In the genomic region with DNA sequence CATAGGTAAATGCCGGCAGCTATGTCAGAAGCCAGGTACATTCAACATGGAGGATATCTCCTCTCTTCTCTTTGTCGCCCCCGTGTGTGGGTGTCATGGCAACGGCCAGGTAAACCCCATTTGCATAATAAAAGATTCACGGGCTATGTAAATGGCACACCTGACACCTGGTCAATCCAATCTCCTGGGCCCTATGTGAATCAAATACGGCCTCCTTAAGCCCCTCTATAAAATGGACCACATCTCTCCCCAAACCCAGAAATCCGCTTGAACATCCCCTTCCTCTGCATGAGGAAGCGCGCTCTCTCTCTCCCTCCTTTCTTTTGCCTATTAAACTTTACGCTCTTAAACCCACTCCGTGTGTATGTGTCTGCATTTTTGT, we compare ENCODE assay signal across 36 cellular contexts.
DNase-seq lines count a peak whose midpoint lies in the region; ATAC-seq and TF ChIP-seq lines count a peak whose summit lies in the region.
"Had no signal": no experiment of that assay in that cellular context is flagged by ENCODE, and none has a peak within 500 bp of the region (broad histone marks: within the 10 kb centered on the region; RNA-seq: fewer than 3 reads in every experiment).

No MANE protein-coding gene starts in this region.

- H3K4me3 ChIP-seq in GM23338 (no peak overlapping the region), iPS DF 6.9 (ENCODE audit: low read length) (no peak overlapping the region), trophoblast cell (ENCODE audit: low read depth, low read length) (no peak overlapping the region)
- H3K4me3 ChIP-seq: esophagus squamous epithelium, GM12878, heart left ventricle, pancreas, SJSA1, smooth muscle cell, thoracic aorta, uterus had no signal

- no peak overlapping the region for H3K23ac ChIP-seq in trophoblast cell (ENCODE audit: low read length)

- no peaks in the 10 kb centered on the region for H3K9me3 Mint-ChIP-seq in GM23338
- H3K9me3 Mint-ChIP-seq: activated naive CD4-positive, alpha-beta T cell treated with anti-CD3 and anti-CD28 coated beads, Interleukin-2, amount 50 U/mL, for 24 hours; CD4-positive, alpha-beta T cell had no signal

- H2BK12ac ChIP-seq in trophoblast cell (ENCODE audit: low read length) = no peak overlapping the region

- peaks cover 28% of the 10 kb centered on the region for H3K4me1 Mint-ChIP-seq in GM23338
- H3K4me1 Mint-ChIP-seq: activated naive CD4-positive, alpha-beta T cell treated with anti-CD3 and anti-CD28 coated beads, Interleukin-2, amount 50 U/mL, for 24 hours had no signal

- H3K9me3 ChIP-seq in iPS DF 6.9 (ENCODE audit: control insufficient read depth, insufficient read depth, low read length) (no peaks in the 10 kb centered on the region), trophoblast cell (ENCODE audit: insufficient read depth, low read depth, low read length) (no peaks in the 10 kb centered on the region)
- H3K9me3 ChIP-seq: esophagus squamous epithelium, heart left ventricle, pancreas, SJSA1, thoracic aorta, uterus had no signal

- ATAC-seq in GM23338 (peak; percentile 97), GM19035 (IDR thresholded peaks at IDR 0.05; ENCODE audit: unreplicated experiment) (no peak)
- ATAC-seq: foreskin keratinocyte, GM12878, heart left ventricle, left lobe of liver, pancreas had no signal

- no peak overlapping the region for H2AFZ ChIP-seq in GM23338
- H2AFZ ChIP-seq in trophoblast cell (ENCODE audit: insufficient read depth, low read length, poor library complexity) = no peak overlapping the region

- DNase-seq in GM23338 (ENCODE audit: low spot score) = peak; percentile 98
- DNase-seq in NCI-H69 (lab: John Stamatoyannopoulos, UW) = peak; percentile 49
- peak; percentile 82 for DNase-seq in iPS DF 6.9 (ENCODE audit: low read depth, low spot score)
- DNase-seq in trophoblast cell = no peak
- no peak for DNase-seq in putamen (ENCODE audit: low spot score)
- no peak for DNase-seq in stimulated activated CD4-positive, alpha-beta T cell treated with anti-CD3 and anti-CD28 coated beads, Interleukin-4, amount 100 ng/mL, for 4 hours
- DNase-seq: activated CD4-positive, alpha-beta T cell treated with anti-CD3 and anti-CD28 coated beads for 48 hours; AML-193; amniotic stem cell; brain microvascular endothelial cell; CD4-positive, alpha-beta T cell; esophagus squamous epithelium; foreskin keratinocyte; heart left ventricle; mesenchymal stem cell; NCI-H1048; NCI-H187 treated with DMSO at 0.1 percent for 48 hours; NCI-H2227 treated with DMSO at 0.1 percent for 48 hours; NCI-H82; OCI-M1; pancreas; T1000; uterus had no signal

- H2BK5ac ChIP-seq in trophoblast cell (ENCODE audit: low read depth, low read length, poor library complexity) = no peak overlapping the region

- H4K20me1 ChIP-seq in GM23338 (replicated peaks; ENCODE audit: insufficient read depth) = no peaks in the 10 kb centered on the region

- H3K9ac ChIP-seq in trophoblast cell (ENCODE audit: low read length) = no peak overlapping the region

- H2AK5ac ChIP-seq in trophoblast cell (ENCODE audit: low read length) = no peak overlapping the region

- H2BK120ac ChIP-seq in trophoblast cell (ENCODE audit: insufficient read depth, low read length, poor library complexity) = no peak overlapping the region

- H3K4me2 ChIP-seq in GM23338 (0 out of 2 replicates have a peak overlapping the region, but pooled peaks have one; percentile 12), trophoblast cell (ENCODE audit: low read length) (no peak overlapping the region)
- H3K4me2 ChIP-seq: smooth muscle cell had no signal

- H3K27me3 ChIP-seq in GM23338 (ENCODE audit: insufficient read depth) (no peaks in the 10 kb centered on the region), iPS DF 6.9 (ENCODE audit: control insufficient read depth, insufficient read depth, low read length) (no peaks in the 10 kb centered on the region), trophoblast cell (ENCODE audit: insufficient read depth, low read length) (no peaks in the 10 kb centered on the region)
- H3K27me3 ChIP-seq: brain microvascular endothelial cell, esophagus squamous epithelium, foreskin keratinocyte, heart left ventricle, pancreas, SJSA1, uterus had no signal

- peaks cover 1% of the 10 kb centered on the region for H3K27me3 Mint-ChIP-seq in GM23338 (ENCODE audit: insufficient read depth, low read depth, poor library complexity)
- H3K27me3 Mint-ChIP-seq: activated naive CD4-positive, alpha-beta T cell treated with anti-CD3 and anti-CD28 coated beads, Interleukin-2, amount 50 U/mL, for 24 hours; CD4-positive, alpha-beta T cell; stimulated activated naive CD8-positive, alpha-beta T cell treated with anti-CD3 and anti-CD28 coated beads, Interleukin-15, Interleukin-2, amounts not matched to agents 100 ng/mL and 50 ng/mL, for 24 hours had no signal

- TF ChIP-seq CTCF in C4-2B (conservative IDR thresholded peaks at IDR 0.05) (peak; percentile 18), GM23338 (conservative IDR thresholded peaks at IDR 0.05; ENCODE audit: low read depth in 2 of 2) (peak in 1 of 2 experiments; percentile 38; a peak in 2 of 4 replicates)

- no peaks in the 10 kb centered on the region for H3K9me2 ChIP-seq in GM23338 (ENCODE audit: insufficient read depth)

- H3K4me1 ChIP-seq in GM23338 (ENCODE audit: insufficient read depth) (peaks cover 24% of the 10 kb centered on the region), iPS DF 6.9 (ENCODE audit: control insufficient read depth, insufficient read depth, low read length) (peaks cover 3% of the 10 kb centered on the region; the same call in 1 of the 2 replicates), trophoblast cell (ENCODE audit: control insufficient read depth in 1 of 2, insufficient read depth in 2 of 2, low read length in 2 of 2) (no peaks in the 10 kb centered on the region)
- H3K4me1 ChIP-seq: esophagus squamous epithelium, foreskin keratinocyte, heart left ventricle, pancreas, SJSA1, uterus had no signal

- H4K8ac ChIP-seq in trophoblast cell (ENCODE audit: low read depth, low read length) = no peak overlapping the region

- H3K79me2 ChIP-seq in GM23338 (replicated peaks; ENCODE audit: insufficient read depth) (no peaks in the 10 kb centered on the region), trophoblast cell (ENCODE audit: control insufficient read depth, insufficient read depth, low read length, poor library complexity) (no peaks in the 10 kb centered on the region)

- no peak overlapping the region for H4K91ac ChIP-seq in trophoblast cell (ENCODE audit: low read depth, low read length)

- H3K36me3 ChIP-seq in GM23338 (ENCODE audit: insufficient read depth) = no peaks in the 10 kb centered on the region
- H3K36me3 ChIP-seq in iPS DF 6.9 (ENCODE audit: control insufficient read depth, insufficient read depth, low read length) = no peaks in the 10 kb centered on the region
- H3K36me3 ChIP-seq in trophoblast cell (ENCODE audit: control insufficient read depth in 1 of 2, insufficient read depth in 2 of 2, low read length in 2 of 2) = no peaks in the 10 kb centered on the region
- H3K36me3 ChIP-seq: brain microvascular endothelial cell, esophagus squamous epithelium, heart left ventricle, pancreas, SJSA1, thoracic aorta, uterus had no signal

- H4K12ac ChIP-seq in trophoblast cell (ENCODE audit: low read depth, low read length) = no peak overlapping the region

- no peaks in the 10 kb centered on the region for H3F3A ChIP-seq in GM23338 (replicated peaks; ENCODE audit: low read depth)

- peak overlapping the region; percentile 90 for H3K27ac Mint-ChIP-seq in GM23338
- H3K27ac Mint-ChIP-seq: activated naive CD4-positive, alpha-beta T cell treated with anti-CD3 and anti-CD28 coated beads, Interleukin-2, amount 50 U/mL, for 24 hours; activated T-helper 2 cell treated with anti-CD3 and anti-CD28 coated beads, Interferon-gamma antibody, Interleukin-2, Interleukin-4, amounts not matched to agents 10 μg/mL and 5 μg/mL and 100 μg/mL, durations not matched to agents 14 hours and 24 hours and 36 hours; CD4-positive, alpha-beta T cell; stimulated activated naive CD8-positive, alpha-beta T cell treated with anti-CD3 and anti-CD28 coated beads, Interleukin-15, Interleukin-2, amounts not matched to agents 100 ng/mL and 50 ng/mL, for 24 hours had no signal

- no peak overlapping the region for H3K4ac ChIP-seq in trophoblast cell (ENCODE audit: low read depth, low read length)

- no peaks in the 10 kb centered on the region; the same call in 2 of the 3 replicates for H3K36me3 Mint-ChIP-seq in GM23338 (ENCODE audit: low read depth)
- H3K36me3 Mint-ChIP-seq: activated naive CD4-positive, alpha-beta T cell treated with anti-CD3 and anti-CD28 coated beads, Interleukin-2, amount 50 U/mL, for 24 hours had no signal

- no peak overlapping the region; the same call in 2 of the 3 replicates for H3K4me3 Mint-ChIP-seq in GM23338
- H3K4me3 Mint-ChIP-seq: activated naive CD4-positive, alpha-beta T cell treated with anti-CD3 and anti-CD28 coated beads, Interleukin-2, amount 50 U/mL, for 24 hours; CD4-positive, alpha-beta T cell; neural crest cell; stimulated activated naive CD8-positive, alpha-beta T cell treated with anti-CD3 and anti-CD28 coated beads, Interleukin-15, Interleukin-2, amounts not matched to agents 100 ng/mL and 50 ng/mL, for 24 hours had no signal

- H3K18ac ChIP-seq in trophoblast cell (ENCODE audit: low read length) = no peak overlapping the region

- no CpG with 5 or more reads among the region's 11 CpGs for WGBS in iPS DF 6.9 (ENCODE audit: insufficient coverage, insufficient read length)
- WGBS in trophoblast cell (ENCODE audit: extremely low coverage, insufficient coverage, insufficient read length) = no CpG with 5 or more reads among the region's 11 CpGs

- H3K79me1 ChIP-seq in trophoblast cell (ENCODE audit: low read length) = no peaks in the 10 kb centered on the region

- H3K27ac ChIP-seq in C4-2B (no peak overlapping the region), GM23338 (ENCODE audit: low read depth) (peak overlapping the region; percentile 89), iPS DF 6.9 (ENCODE audit: low read length) (no peak overlapping the region), trophoblast cell (ENCODE audit: low read depth, low read length) (no peak overlapping the region)
- H3K27ac ChIP-seq: brain microvascular endothelial cell, esophagus squamous epithelium, foreskin keratinocyte, heart left ventricle, pancreas, RWPE1, SJSA1, thoracic aorta, uterus, VCaP had no signal

- H3K14ac ChIP-seq in trophoblast cell (ENCODE audit: low read length) = no peak overlapping the region

TF ChIP-seq in GM23338, 12 proteins besides CTCF, POLR2A, EP300 and RAD21 (continues in another document):
- TF ChIP-seq EZH2 (IDR thresholded peaks at IDR 0.05; ENCODE audit: low read depth, unreplicated experiment) = no peak

Comparison
In these comparisons a context has a peak if more than half of its experiments do, and no peak if none do; other contexts are left out.
1. DNase-seq: peak in GM23338 (single experiment), NCI-H69 (single experiment) and iPS DF 6.9 (single experiment); none in trophoblast cell (0 of 2), putamen (single experiment) and stimulated activated CD4-positive, alpha-beta T cell treated with anti-CD3 and anti-CD28 coated beads, Interleukin-4, amount 100 ng/mL, for 4 hours (0 of 2).